ENCODE assay signal across 1 cellular context in the genomic region with DNA sequence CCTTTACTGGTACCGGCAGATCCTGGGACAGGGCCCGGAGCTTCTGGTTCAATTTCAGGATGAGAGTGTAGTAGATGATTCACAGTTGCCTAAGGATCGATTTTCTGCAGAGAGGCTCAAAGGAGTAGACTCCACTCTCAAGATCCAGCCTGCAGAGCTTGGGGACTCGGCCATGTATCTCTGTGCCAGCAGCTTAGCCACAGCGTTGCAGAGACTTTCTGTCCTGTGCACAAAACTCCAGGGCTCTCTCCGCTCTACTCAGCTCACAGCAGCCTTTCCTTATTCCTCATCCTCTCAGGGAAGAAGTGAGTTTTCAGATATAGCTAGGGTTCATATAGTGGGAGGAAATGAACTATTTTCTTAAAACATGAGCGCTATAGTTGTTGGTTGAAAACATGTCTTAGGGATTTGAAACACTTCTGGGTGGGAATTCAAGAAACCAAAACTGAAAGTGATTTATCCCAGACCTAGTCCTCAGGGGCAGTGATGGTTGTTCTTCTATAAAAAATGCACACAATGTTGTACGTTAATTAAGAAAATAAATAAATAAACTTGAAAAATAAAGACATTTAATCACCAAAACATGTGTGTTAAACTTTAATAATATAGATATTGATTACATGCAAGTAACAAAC.
TF ChIP-seq lines count a peak whose summit lies in the region.

No MANE protein-coding gene starts in this region.

TF ChIP-seq in HepG2, 621 proteins besides CTCF, POLR2A, EP300 and RAD21 (continued from another document):
- TF ChIP-seq, protein P1, sequence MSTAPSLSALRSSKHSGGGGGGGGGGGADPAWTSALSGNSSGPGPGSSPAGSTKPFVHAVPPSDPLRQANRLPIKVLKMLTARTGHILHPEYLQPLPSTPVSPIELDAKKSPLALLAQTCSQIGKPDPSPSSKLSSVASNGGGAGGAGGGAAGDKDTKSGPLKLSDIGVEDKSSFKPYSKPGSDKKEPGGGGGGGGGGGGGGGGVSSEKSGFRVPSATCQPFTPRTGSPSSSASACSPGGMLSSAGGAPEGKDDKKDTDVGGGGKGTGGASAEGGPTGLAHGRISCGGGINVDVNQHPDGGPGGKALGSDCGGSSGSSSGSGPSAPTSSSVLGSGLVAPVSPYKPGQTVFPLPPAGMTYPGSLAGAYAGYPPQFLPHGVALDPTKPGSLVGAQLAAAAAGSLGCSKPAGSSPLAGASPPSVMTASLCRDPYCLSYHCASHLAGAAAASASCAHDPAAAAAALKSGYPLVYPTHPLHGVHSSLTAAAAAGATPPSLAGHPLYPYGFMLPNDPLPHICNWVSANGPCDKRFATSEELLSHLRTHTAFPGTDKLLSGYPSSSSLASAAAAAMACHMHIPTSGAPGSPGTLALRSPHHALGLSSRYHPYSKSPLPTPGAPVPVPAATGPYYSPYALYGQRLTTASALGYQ (CRISPR knock-in tag; IDR thresholded peaks at IDR 0.05): no peak
- TF ChIP-seq NKX3-1 (CRISPR knock-in tag; IDR thresholded peaks at IDR 0.05): no peak
- TF ChIP-seq SNAI1 (CRISPR knock-in tag; IDR thresholded peaks at IDR 0.05; ENCODE audit: borderline replicate concordance): no peak
- no peak for TF ChIP-seq ZNF253 (CRISPR knock-in tag; IDR thresholded peaks at IDR 0.05; ENCODE audit: borderline replicate concordance)
- TF ChIP-seq ZNF468 (CRISPR knock-in tag; IDR thresholded peaks at IDR 0.05): no peak
- no peak for TF ChIP-seq ZMYM4 (CRISPR knock-in tag; IDR thresholded peaks at IDR 0.05)
TF ChIP-seq in HepG2: peak in this region for 0.
